Comparison of ENCODE assay signal across 2 cellular contexts in the genomic region with DNA sequence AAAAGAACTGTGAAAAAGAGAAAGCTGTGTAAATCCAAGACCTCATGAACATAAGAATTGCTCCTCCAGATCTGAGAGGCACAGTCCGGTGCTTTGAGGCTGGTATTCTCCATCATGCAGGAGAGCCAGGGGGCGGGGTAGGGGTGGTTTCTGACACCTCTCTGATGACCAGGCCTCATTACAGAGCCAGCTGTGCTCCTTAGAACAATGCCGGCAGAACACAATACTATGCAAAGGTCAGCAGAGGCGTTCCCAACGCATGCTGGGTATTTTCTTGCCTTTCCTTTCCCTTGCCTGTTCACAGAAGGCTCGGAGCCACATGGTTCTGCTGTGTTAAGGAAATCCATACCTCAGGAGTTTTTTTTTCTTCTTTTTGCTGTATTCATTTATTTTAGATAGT.
TF ChIP-seq lines count a peak whose summit lies in the region.

No MANE protein-coding gene starts in this region.

TF ChIP-seq in H1, 55 proteins besides CTCF, POLR2A, EP300 and RAD21:
- TF ChIP-seq MAX (IDR thresholded peaks at IDR 0.05) (peak; percentile 44; the same call in 1 of the 2 replicates), NRF1 (IDR thresholded peaks at IDR 0.05; ENCODE audit: low read depth, low read length) (no peak)

TF ChIP-seq in SK-N-SH, 30 proteins besides CTCF, POLR2A, EP300 and RAD21:
- no peak for TF ChIP-seq SMC3 (IDR thresholded peaks at IDR 0.05; ENCODE audit: low read depth, low read length)
- TF ChIP-seq, protein P1, sequence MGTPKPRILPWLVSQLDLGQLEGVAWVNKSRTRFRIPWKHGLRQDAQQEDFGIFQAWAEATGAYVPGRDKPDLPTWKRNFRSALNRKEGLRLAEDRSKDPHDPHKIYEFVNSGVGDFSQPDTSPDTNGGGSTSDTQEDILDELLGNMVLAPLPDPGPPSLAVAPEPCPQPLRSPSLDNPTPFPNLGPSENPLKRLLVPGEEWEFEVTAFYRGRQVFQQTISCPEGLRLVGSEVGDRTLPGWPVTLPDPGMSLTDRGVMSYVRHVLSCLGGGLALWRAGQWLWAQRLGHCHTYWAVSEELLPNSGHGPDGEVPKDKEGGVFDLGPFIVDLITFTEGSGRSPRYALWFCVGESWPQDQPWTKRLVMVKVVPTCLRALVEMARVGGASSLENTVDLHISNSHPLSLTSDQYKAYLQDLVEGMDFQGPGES (IDR thresholded peaks at IDR 0.05; ENCODE audit: low read depth, low read length) = no peak
- TF ChIP-seq RXRA (IDR thresholded peaks at IDR 0.05; ENCODE audit: borderline replicate concordance, low read depth) = no peak
